Comparison of ENCODE assay signal across 24 cellular contexts in the genomic region with DNA sequence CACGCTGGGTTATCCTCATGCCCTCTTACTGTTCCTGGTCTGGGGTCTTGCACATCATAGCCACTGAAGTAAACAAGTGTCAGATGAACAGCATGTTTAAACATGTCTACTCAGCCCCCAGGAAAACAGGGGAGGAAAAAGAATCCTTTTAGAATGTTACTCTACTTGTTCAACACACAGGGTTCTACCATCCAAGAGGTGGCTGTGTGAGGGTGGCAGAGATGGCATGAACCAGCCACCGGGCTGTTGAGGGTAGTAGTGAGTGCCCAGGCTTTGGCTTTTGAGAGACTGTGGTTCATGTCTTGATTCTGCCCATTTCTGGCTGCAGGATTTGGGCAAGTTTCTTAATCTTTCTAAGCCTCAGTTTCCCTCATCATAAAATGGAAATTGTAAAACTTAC.
"Had no signal": no experiment of that assay in that cellular context is flagged by ENCODE, and none has a peak within 500 bp of the region (broad histone marks: within the 10 kb centered on the region; RNA-seq: fewer than 3 reads in every experiment).

No MANE protein-coding gene starts in this region.

- H3K4me3 ChIP-seq: MG63, SJSA1, SK-N-MC had no signal

- H3K27me3 ChIP-seq: MG63 had no signal

- H3K36me3 ChIP-seq: MG63, SJSA1 had no signal

- H3K9me3 ChIP-seq: MG63, SJSA1 had no signal

- H3K27ac ChIP-seq: SJSA1, SK-N-MC had no signal

- ATAC-seq: HepG2 had no signal

- DNase-seq: IMR-90, Karpas-422, KG1, MG63, NCI-H1092, NCI-H1105 treated with DMSO at 0.1 percent for 48 hours, NCI-H1417 treated with DMSO at 0.1 percent for 48 hours, NCI-H146, NCI-H1694 treated with DMSO at 0.1 percent for 48 hours, NCI-H1930, NCI-H2081, NCI-H2107, NCI-H2227 treated with DMSO at 0.1 percent for 48 hours, NCI-H446, NCI-H510A, NCI-H524 treated with DMSO at 0.1 percent for 48 hours, NCI-H69, NCI-H774, RPMI8226, SIG-M5 had no signal

- FAIRE-seq: HepG2, RCC 7860 had no signal

- H3K4me1 ChIP-seq: SJSA1 had no signal
